ENCODE assay signal across 8 cellular contexts in genomic region chr17:75875182-75875939, GRCh38. TPM values are rescaled to one million over a fixed set of nuclear protein-coding genes. Genes with fewer than 3 reads are reported as not detected.
DNase-seq lines count a peak whose midpoint lies in the region; ATAC-seq and TF ChIP-seq lines count a peak whose summit lies in the region.

No MANE protein-coding gene starts in this region.

- peaks cover 1% of the 10 kb centered on the region for H3K27me3 Mint-ChIP-seq in activated T-cell treated with anti-CD3 and anti-CD28 coated beads, Interleukin-2, amount 50 U/mL, for 4 hours (ENCODE audit: low read depth)

- peak overlapping the region; percentile 99 for H3K27ac ChIP-seq in HCT116 (ENCODE audit: low read depth, low read length)
- peak overlapping the region; percentile 86 to 95 (median 92) for H3K27ac ChIP-seq in Peyer's patch
- H3K27ac ChIP-seq in spleen: peak overlapping the region; percentile 76 to 94 (median 90)

- H3K27me3 ChIP-seq in HCT116 (ENCODE audit: insufficient read depth, low read length) (no peaks in the 10 kb centered on the region), Peyer's patch (no peaks in the 10 kb centered on the region), spleen (replicated peaks in 1 of 7) (peaks cover 0 to 44% (median 6%) of the 10 kb centered on the region in 7 donors)

- no peak overlapping the region for H3K4me3 Mint-ChIP-seq in activated T-cell treated with anti-CD3 and anti-CD28 coated beads, Interleukin-2, amount 50 U/mL, for 4 hours

- H3K9me3 ChIP-seq in HCT116 (ENCODE audit: control insufficient read depth in 1 of 2, insufficient read depth in 1 of 2, low read depth in 1 of 2, low read length in 2 of 2) (no peaks in the 10 kb centered on the region), Peyer's patch (no peaks in the 10 kb centered on the region), spleen (no peaks in the 10 kb centered on the region)

- peaks cover 27% of the 10 kb centered on the region for H3K79me2 ChIP-seq in HCT116 (ENCODE audit: insufficient read depth, low read length)

- H3K4me1 ChIP-seq in HCT116 (ENCODE audit: control insufficient read depth in 1 of 2, insufficient read depth in 2 of 2, low read length in 2 of 2) (peaks cover 65 to 78% of the 10 kb centered on the region in 2 experiments), Peyer's patch (peaks cover 3 to 51% (median 29%) of the 10 kb centered on the region in 4 donors), spleen (peaks cover 32 to 75% (median 71%) of the 10 kb centered on the region in 6 donors)

- peaks cover 42% of the 10 kb centered on the region for H3K4me1 Mint-ChIP-seq in activated T-cell treated with anti-CD3 and anti-CD28 coated beads, Interleukin-2, amount 50 U/mL, for 4 hours (ENCODE audit: low read depth)

- WGBS in spleen, 5 donors: 49 to 62% (median 55%) methylated on average over 10 to 18 of the region's 18 CpGs

- H3K36me3 ChIP-seq in HCT116 (ENCODE audit: control insufficient read depth in 1 of 2, insufficient read depth in 2 of 2, low read length in 2 of 2) (peaks cover 0 to 4% of the 10 kb centered on the region in 2 experiments; a peak in 1 of 4 replicates), Peyer's patch (peaks cover 0 to 18% (median 0%) of the 10 kb centered on the region in 3 donors), spleen (peaks cover 0 to 36% (median 11%) of the 10 kb centered on the region in 6 donors)

- H3K4me2 ChIP-seq in HCT116 (ENCODE audit: low read length): peak overlapping the region; percentile 96

- TF ChIP-seq CTCF in HCT116 (IDR thresholded peaks at IDR 0.05 in 2 of 3, conservative IDR thresholded peaks at IDR 0.05 in 1 of 3; ENCODE audit: borderline replicate concordance in 1 of 3, insufficient read depth in 1 of 3, low read depth in 2 of 3, low read length in 2 of 3) (no peak), Peyer's patch (IDR thresholded peaks at IDR 0.05) (no peak), epithelial cell of proximal tubule (conservative IDR thresholded peaks at IDR 0.05; ENCODE audit: low read depth, low read length) (no peak), spleen (IDR thresholded peaks at IDR 0.05 in 8 of 11, conservative IDR thresholded peaks at IDR 0.05 in 3 of 11) (no peak)

- H3K4me3 ChIP-seq in HCT116 (replicated peaks in 1 of 2; ENCODE audit: low read depth in 1 of 2, low read length in 2 of 2) (peak overlapping the region; percentile 69 to 81), Peyer's patch (peak overlapping the region in 3 of 4 donors; percentile 68 to 74 (median 70)), epithelial cell of proximal tubule (ENCODE audit: low read depth, low read length) (peak overlapping the region; percentile 66), spleen (peak overlapping the region in 6 of 8 donors; percentile 49 to 76 (median 70))

- no peak for TF ChIP-seq POLR2A in HCT116 (IDR thresholded peaks at IDR 0.05; ENCODE audit: borderline replicate concordance, extremely low read depth, insufficient read depth, insufficient read length)
- TF ChIP-seq POLR2A in Peyer's patch (IDR thresholded peaks at IDR 0.05): no peak
- TF ChIP-seq POLR2A in spleen (IDR thresholded peaks at IDR 0.05): no peak

- no peak for DNase-seq in HCT116 (ENCODE audit: low read depth, low spot score)
- no peak for DNase-seq in Peyer's patch
- DNase-seq in epithelial cell of proximal tubule (ENCODE audit: low read depth): no peak
- DNase-seq in spleen: no peak
- no peak for DNase-seq in sciatic nerve (ENCODE audit: low spot score)
- no peak for DNase-seq in activated T-cell treated with anti-CD3 and anti-CD28 coated beads, Interleukin-2, amount 50 U/mL, for 4 hours

- CTCF ChIA-PET in HCT116 (lab: Charles Lee): interaction anchor here (0.8 to 6.3 kb wide), 17 partner anchors 14 to 130 kb away, joined by 3 to 57 read pairs (median 4); partner anchors contain the start of genes FBF1, GALK1, MRPL38 and UNK

- TF ChIP-seq RAD21 in HCT116 (IDR thresholded peaks at IDR 0.05; ENCODE audit: low read depth): no peak

- no peak overlapping the region for H2AFZ ChIP-seq in HCT116 (ENCODE audit: low read depth, low read length, poor library complexity, severe bottlenecking)

- H3K36me3 Mint-ChIP-seq in activated T-cell treated with anti-CD3 and anti-CD28 coated beads, Interleukin-2, amount 50 U/mL, for 4 hours (ENCODE audit: insufficient read depth): no peaks in the 10 kb centered on the region

- no peaks in the 10 kb centered on the region for H4K20me1 ChIP-seq in HCT116 (ENCODE audit: insufficient read depth)

- H3K9ac ChIP-seq in HCT116 (ENCODE audit: low read length): peak overlapping the region; percentile 96

- no peaks in the 10 kb centered on the region for H3K9me3 Mint-ChIP-seq in activated T-cell treated with anti-CD3 and anti-CD28 coated beads, Interleukin-2, amount 50 U/mL, for 4 hours

- ATAC-seq in HCT116: no peak
- ATAC-seq in sciatic nerve: no peak
- ATAC-seq in HG02938 (IDR thresholded peaks at IDR 0.05; ENCODE audit: unreplicated experiment): no peak
- no peak for ATAC-seq in HG02759 (IDR thresholded peaks at IDR 0.05; ENCODE audit: unreplicated experiment)
- ATAC-seq in activated T-cell treated with anti-CD3 and anti-CD28 coated beads, Interleukin-2, amount 50 U/mL, for 4 hours: no peak

- RAD21 ChIA-PET in HCT116 (lab: Charles Lee; ENCODE audit: low non-redundant PET in 1 of 2, low total read pairs in 2 of 2, uncharacterized antibody in 2 of 2, unreplicated experiment in 2 of 2): interaction anchor here (1.0 to 1.5 kb wide), 3 partner anchors 14 to 20 kb away, joined by 5 to 6 read pairs (median 5); partner anchors contain the start of gene WBP2 (in 2 of the 2)

- H3K9me2 ChIP-seq in HCT116 (ENCODE audit: insufficient read depth): no peaks in the 10 kb centered on the region

- intact Hi-C loops in HCT116 (cut with micrococcal nuclease): loop anchor here (5.0 kb wide), 1 partner anchor 98 kb away; a partner anchor contains a TSS
- intact Hi-C loops in spleen (cut with DNase I; ENCODE audit: low total_unique reads): no loop called here
- intact Hi-C loops in sciatic nerve (cut with DNase I): no loop called here

- POLR2A ChIA-PET in HCT116 (lab: Charles Lee): interaction anchor here (0.7 to 3.2 kb wide), 20 partner anchors 8 to 349 kb away, joined by 3 to 27 read pairs (median 4); partner anchors contain the start of genes MRPL38, TRIM65, UNK and WBP2

- BruUV-seq in HCT116 (replicated peaks; lab: Mats Ljungman, UMichigan): no TSS peak

TF ChIP-seq in HCT116, 20 proteins besides CTCF, POLR2A, EP300 and RAD21 (continues in another document):
- TF ChIP-seq ZBTB33 (IDR thresholded peaks at IDR 0.05; ENCODE audit: extremely low read depth, insufficient replicate concordance, low read length) (no peak), CEBPB (IDR thresholded peaks at IDR 0.05; ENCODE audit: low read depth) (no peak)

RNA-seq across cellular contexts. Expression of gene TRIM47, which starts 3.0 kb away (rescaled TPM):
- total RNA-seq in HCT116 (2021; ENCODE audit: unreplicated experiment) (86.7 TPM), Peyer's patch (10 to 100 TPM; 16.5 to 61.4 (median 45.7) TPM), epithelial cell of proximal tubule (51.2 and 68.7 TPM in 2 replicates), spleen (10 to 100 TPM; 30.8 to 73.8 (median 38.5) TPM), sciatic nerve (50.7 TPM)
- 49.9 and 67.2 TPM in 2 replicates for polyA plus RNA-seq in HCT116 (2012)
- polyA plus RNA-seq in spleen: 10 to 100 TPM; 28.1 to 42.0 (median 28.4) TPM
- total RNA-seq in activated T-cell treated with anti-CD3 and anti-CD28 coated beads, Interleukin-2, amount 50 U/mL, for 4 hours: 10 to 100 TPM; 12.8 to 18.1 (median 14.5) TPM

RNA-seq across cellular contexts. Expression of gene WBP2, which starts 20.2 kb away (rescaled TPM):
- 132 TPM for total RNA-seq in HCT116 (2021; ENCODE audit: unreplicated experiment)
- polyA plus RNA-seq in HCT116 (2012): 184 and 186 TPM in 2 replicates
- 10 to 100 TPM; 45.4 to 61.4 (median 53.7) TPM for total RNA-seq in Peyer's patch
- 65.5 and 69.2 TPM in 2 replicates for total RNA-seq in epithelial cell of proximal tubule
- total RNA-seq in spleen: 100 to 1,000 TPM in 4 of 7 donors, 10 to 100 TPM in 3; 46.7 to 144 (median 125) TPM
- 100 to 1,000 TPM in 1 of 3 donors, 10 to 100 TPM in 2; 70.2 to 104 (median 74.1) TPM for polyA plus RNA-seq in spleen
- 156 TPM for total RNA-seq in sciatic nerve
- total RNA-seq in activated T-cell treated with anti-CD3 and anti-CD28 coated beads, Interleukin-2, amount 50 U/mL, for 4 hours: 10 to 100 TPM; 31.0 to 47.8 (median 44.5) TPM

RNA-seq across cellular contexts. Expression of gene TRIM65, which starts 21.4 kb away (rescaled TPM):
- total RNA-seq in HCT116 (2021; ENCODE audit: unreplicated experiment) (53.0 TPM), Peyer's patch (10 to 100 TPM; 14.0 to 22.7 (median 16.9) TPM), epithelial cell of proximal tubule (24.7 and 28.6 TPM in 2 replicates), spleen (10 to 100 TPM; 20.0 to 26.5 (median 23.5) TPM), sciatic nerve (24.7 TPM)
- polyA plus RNA-seq in HCT116 (2012): 26.3 and 29.9 TPM in 2 replicates
- polyA plus RNA-seq in spleen: 10 to 100 TPM in 2 of 3 donors, 1 to 10 TPM in 1; 9.0 to 28.2 (median 11.6) TPM
- total RNA-seq in activated T-cell treated with anti-CD3 and anti-CD28 coated beads, Interleukin-2, amount 50 U/mL, for 4 hours: 10 to 100 TPM; 35.3 to 46.9 (median 43.7) TPM

RNA-seq across cellular contexts. Expression of gene MRPL38, which starts 29.3 kb away (rescaled TPM):
- total RNA-seq in HCT116 (2021; ENCODE audit: unreplicated experiment): 219 TPM
- polyA plus RNA-seq in HCT116 (2012): 114 and 130 TPM in 2 replicates
- 10 to 100 TPM; 61.1 to 95.7 (median 72.9) TPM for total RNA-seq in Peyer's patch
- total RNA-seq in epithelial cell of proximal tubule: 38.3 and 47.9 TPM in 2 replicates
- total RNA-seq in spleen: 10 to 100 TPM; 40.1 to 90.6 (median 74.7) TPM
- polyA plus RNA-seq in spleen: 10 to 100 TPM; 59.3 to 90.3 (median 80.8) TPM
- total RNA-seq in sciatic nerve: 73.6 TPM
- total RNA-seq in activated T-cell treated with anti-CD3 and anti-CD28 coated beads, Interleukin-2, amount 50 U/mL, for 4 hours: 100 to 1,000 TPM; 203 to 227 (median 218) TPM

RNA-seq across cellular contexts. Expression of gene UNC13D, which starts 31.2 kb away (rescaled TPM):
- 20.2 TPM for total RNA-seq in HCT116 (2021; ENCODE audit: unreplicated experiment)
- polyA plus RNA-seq in HCT116 (2012): 20.3 and 22.7 TPM in 2 replicates
- total RNA-seq in Peyer's patch: 10 to 100 TPM in 3 of 4 donors, 1 to 10 TPM in 1; 8.4 to 45.4 (median 22.2) TPM
- 9.2 and 17.8 TPM in 2 replicates for total RNA-seq in epithelial cell of proximal tubule
- total RNA-seq in spleen: 100 to 1,000 TPM in 6 of 7 donors, 10 to 100 TPM in 1; 87.1 to 187 (median 129) TPM
- 10 to 100 TPM; 36.4 to 86.1 (median 53.0) TPM for polyA plus RNA-seq in spleen
- total RNA-seq in sciatic nerve: 30.9 TPM
- 100 to 1,000 TPM; 122 to 146 (median 124) TPM for total RNA-seq in activated T-cell treated with anti-CD3 and anti-CD28 coated beads, Interleukin-2, amount 50 U/mL, for 4 hours
